34 cellular contexts compared by ENCODE assay signal in the genomic region with DNA sequence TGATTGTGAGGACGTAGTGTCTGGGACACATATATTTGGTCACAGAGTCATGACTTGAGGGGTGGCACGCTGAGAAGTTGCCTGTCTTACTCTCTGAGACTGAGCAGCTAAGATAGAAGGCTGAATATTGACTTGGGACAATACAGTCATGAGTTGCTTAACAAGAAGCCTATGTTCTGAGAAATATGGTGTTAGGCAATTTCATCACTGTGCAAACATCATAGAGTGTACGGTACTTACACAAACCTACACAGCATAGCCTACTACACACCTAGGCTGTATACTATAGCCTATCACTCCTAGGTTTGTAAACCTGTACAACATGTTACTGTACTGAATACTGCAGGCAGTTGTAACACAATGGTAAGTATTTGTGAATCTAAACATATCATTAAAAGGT. TPM values are rescaled to one million over a fixed set of nuclear protein-coding genes. Genes with fewer than 3 reads are reported as not detected.
"Had no signal": no experiment of that assay in that cellular context is flagged by ENCODE, and none has a peak within 500 bp of the region (broad histone marks: within the 10 kb centered on the region; RNA-seq: fewer than 3 reads in every experiment).

No MANE protein-coding gene starts in this region.

- H3K36me3 ChIP-seq: cardiac muscle cell, colonic mucosa, neural progenitor cell, stomach, thyroid gland had no signal

- H3K27me3 ChIP-seq: cardiac muscle cell, colonic mucosa, neural progenitor cell, thyroid gland had no signal

- FAIRE-seq: endometrium, kidney, TTC549 had no signal

- H2AFZ ChIP-seq: neural progenitor cell had no signal

- H3K9me3 ChIP-seq: colonic mucosa, stomach, thyroid gland had no signal

- H3K27ac ChIP-seq: cardiac muscle cell, colonic mucosa, neural progenitor cell, skin epidermis, stomach, thyroid gland had no signal

- DNase-seq: activated CD4-positive, alpha-beta memory T cell treated with anti-CD3 and anti-CD28 coated beads, Interleukin-2, amount 10 ng/mL, durations not matched to agents 7 days and 5 days; activated CD4-positive, alpha-beta T cell treated with anti-CD3 and anti-CD28 coated beads for 1 hour; activated CD4-positive, alpha-beta T cell treated with anti-CD3 and anti-CD28 coated beads, Interleukin-2, amount 10 ng/mL, durations not matched to agents 7 days and 5 days; activated CD8-positive, alpha-beta memory T cell treated with anti-CD3 and anti-CD28 coated beads, Interleukin-2, amount 50 U/mL, for 48 hours; activated gamma-delta T cell; activated naive CD4-positive, alpha-beta T cell treated with anti-CD3 and anti-CD28 coated beads, Interleukin-2, amount 10 ng/mL, durations not matched to agents 7 days and 5 days; activated naive CD8-positive, alpha-beta T cell treated with anti-CD3 and anti-CD28 coated beads, Interleukin-2, amount 10 ng/mL, durations not matched to agents 7 days and 5 days; activated T-cell treated with anti-CD3 and anti-CD28 coated beads, Interleukin-2, amount 50 U/mL, for 24 hours; amygdala; cerebellar nuclear complex; colonic mucosa; effector CD8-positive, alpha-beta T cell; erythroblast; head of caudate nucleus; hypothalamus; immature natural killer cell; kidney; left colon; natural killer cell; occipital lobe; posterior cingulate gyrus; right cardiac atrium; stimulated activated CD4-positive, alpha-beta T cell treated with anti-CD3 and anti-CD28 coated beads, Interleukin-1b, Interleukin-23, amount 100 ng/mL, for 48 hours; stimulated activated CD4-positive, alpha-beta T cell treated with anti-CD3 and anti-CD28 coated beads, Interleukin-4, amount 100 ng/mL, for 4 hours; stimulated activated CD8-positive, alpha-beta memory T cell treated with anti-CD3 and anti-CD28 coated beads, Interleukin-4, amount 100 ng/mL, for 48 hours; stomach; T-helper 9 cell; thyroid gland had no signal

- H3K4me2 ChIP-seq: neural progenitor cell had no signal

- ATAC-seq: left colon; natural killer cell; right cardiac atrium; stimulated activated memory B cell treated with anti-CD40 and anti-IgM and Interleukin-4, amounts not matched to agents 10 μg/mL and 1 μg/mL and 100 μg/mL, for 72 hours had no signal

- H3K4me3 ChIP-seq: cardiac muscle cell, colonic mucosa, neural progenitor cell, skin epidermis, stomach, thyroid gland had no signal

- H3K4me1 ChIP-seq: colonic mucosa, neural progenitor cell, stomach, thyroid gland had no signal

RNA-seq across cellular contexts. Expression of a gene that starts 30.3 kb away (rescaled TPM):
- total RNA-seq: cardiac muscle cell had no signal
- polyA plus RNA-seq: cardiac muscle cell had no signal
